In genomic region chr16:4212207-4212933, GRCh38 we compare ENCODE assay signal across 13 cellular contexts. TPM values are rescaled to one million over a fixed set of nuclear protein-coding genes. Genes with fewer than 3 reads are reported as not detected.
DNase-seq lines count a peak whose midpoint lies in the region; ATAC-seq, FAIRE-seq and TF ChIP-seq lines count a peak whose summit lies in the region.
"Had no signal": no experiment of that assay in that cellular context is flagged by ENCODE, and none has a peak within 500 bp of the region (broad histone marks: within the 10 kb centered on the region; RNA-seq: fewer than 3 reads in every experiment).

No MANE protein-coding gene starts in this region.

- no peak for FAIRE-seq in urothelium cell line (lab: Jason Lieb, UNC)
- FAIRE-seq: islet of Langerhans had no signal

- H3K27me3 ChIP-seq in breast epithelium (no peaks in the 10 kb centered on the region), skeletal muscle tissue (ENCODE audit: control insufficient read depth in 3 of 3, insufficient read depth in 3 of 3, low read length in 3 of 3) (no peaks in the 10 kb centered on the region)
- H3K27me3 ChIP-seq: body of pancreas had no signal

- no peak overlapping the region for H3K4me3 ChIP-seq in breast epithelium
- peak overlapping the region; percentile 5 to 64 (median 52) for H3K4me3 ChIP-seq in skeletal muscle tissue (ENCODE audit: low read length in 3 of 3)
- H3K4me3 ChIP-seq: body of pancreas had no signal

- intact Hi-C loops in breast epithelium (cut with DNase I; ENCODE audit: low total_unique reads) = no loop called here
- intact Hi-C loops in left ventricle myocardium superior (cut with micrococcal nuclease) = no loop called here

- peak overlapping the region; percentile 57 to 82 (median 80) for H3K9ac ChIP-seq in skeletal muscle tissue (ENCODE audit: low read depth in 1 of 3, low read length in 3 of 3)

- ATAC-seq in left ventricle myocardium superior (peak; percentile 90), GM19452 (IDR thresholded peaks at IDR 0.05; ENCODE audit: unreplicated experiment) (no peak)
- ATAC-seq: body of pancreas; effector memory CD8-positive, alpha-beta T cell had no signal

- no peak for TF ChIP-seq POLR2A in breast epithelium (IDR thresholded peaks at IDR 0.05)

- no peaks in the 10 kb centered on the region for H3K9me3 ChIP-seq in breast epithelium
- no peaks in the 10 kb centered on the region for H3K9me3 ChIP-seq in skeletal muscle tissue (ENCODE audit: control insufficient read depth in 3 of 3, low read length in 3 of 3)
- H3K9me3 ChIP-seq: body of pancreas, Caco-2 had no signal

- H3K36me3 ChIP-seq in breast epithelium = no peaks in the 10 kb centered on the region
- peaks cover 3 to 17% (median 9%) of the 10 kb centered on the region in 3 donors for H3K36me3 ChIP-seq in skeletal muscle tissue (ENCODE audit: control insufficient read depth in 3 of 3, insufficient read depth in 3 of 3, low read length in 3 of 3)

- peak; percentile 24 for DNase-seq in CD1c-positive myeloid dendritic cell (ENCODE audit: extremely low spot score)
- DNase-seq in breast epithelium (ENCODE audit: low spot score in 2 of 2) = no peak
- DNase-seq in left ventricle myocardium superior = peak; percentile 90
- DNase-seq in KG1 (lab: John Stamatoyannopoulos, UW) = no peak
- DNase-seq in NCI-H2081 (lab: John Stamatoyannopoulos, UW) = no peak
- DNase-seq in urothelium cell line (ENCODE audit: low spot score) = no peak
- DNase-seq: body of pancreas; Caco-2; effector memory CD8-positive, alpha-beta T cell; GDM1 had no signal

- H3K27ac ChIP-seq in breast epithelium (peak overlapping the region; percentile 50 to 56), skeletal muscle tissue (ENCODE audit: low read depth, low read length) (peak overlapping the region; percentile 99)
- H3K27ac ChIP-seq: body of pancreas had no signal

- TF ChIP-seq CTCF in breast epithelium (IDR thresholded peaks at IDR 0.05) = no peak

- H3K4me1 ChIP-seq in breast epithelium = no peaks in the 10 kb centered on the region
- H3K4me1 ChIP-seq in skeletal muscle tissue (ENCODE audit: control insufficient read depth in 3 of 3, insufficient read depth in 3 of 3, low read length in 3 of 3) = peaks cover 82 to 96% (median 96%) of the 10 kb centered on the region in 3 donors

RNA-seq across cellular contexts. Expression of gene SRL, which starts 29.5 kb away (rescaled TPM):
- total RNA-seq in breast epithelium (under 1 TPM; 0.32 to 0.98 (median 0.44) TPM), left ventricle myocardium superior (426 TPM), skeletal muscle tissue (230 TPM)
- total RNA-seq: body of pancreas, Caco-2 had no signal

Comparison
In these comparisons a context has a peak if more than half of its experiments do, and no peak if none do; other contexts are left out.
1. DNase-seq: peak in CD1c-positive myeloid dendritic cell (single experiment) and left ventricle myocardium superior (single experiment); none in breast epithelium (0 of 2), KG1 (single experiment), NCI-H2081 (0 of 2) and urothelium cell line (single experiment).
2. H3K4me3 ChIP-seq: peak in skeletal muscle tissue (3 of 3); none in breast epithelium (0 of 3).
3. RNA of gene SRL, which starts 29.5 kb away (total RNA-seq): 426 TPM in left ventricle myocardium superior (single experiment) and 230 TPM in skeletal muscle tissue (single experiment); 0.32 to 0.98 TPM in breast epithelium; every median in the first group is over 100 times any median in the second.